Comparison of ENCODE assay signal across 8 cellular contexts in the genomic region with DNA sequence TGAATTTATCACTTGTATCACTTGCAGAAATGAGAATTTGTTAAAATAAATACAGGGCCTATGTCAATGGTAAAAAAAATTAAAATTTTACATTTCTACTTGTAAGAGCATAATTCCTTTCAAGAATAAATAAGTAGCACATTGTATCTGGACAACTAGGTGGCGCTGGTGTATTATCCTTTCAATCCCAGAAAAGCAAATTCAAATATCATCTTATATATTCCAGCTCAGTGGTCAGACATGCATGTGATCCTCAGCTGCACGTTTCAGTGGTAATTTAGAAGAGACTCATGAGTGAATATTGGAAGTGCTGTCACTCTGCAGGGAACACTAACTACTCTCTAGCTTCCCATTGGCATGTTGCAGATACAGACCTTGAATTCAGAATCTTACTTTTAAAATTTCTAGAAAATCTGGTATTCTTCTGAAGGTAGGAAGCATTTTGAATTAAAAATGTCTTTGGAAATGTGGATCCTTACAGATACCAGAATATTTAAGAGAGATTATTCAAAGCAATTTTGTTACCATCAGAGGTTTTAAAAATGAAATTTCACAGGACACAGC.
DNase-seq lines count a peak whose midpoint lies in the region; ATAC-seq and TF ChIP-seq lines count a peak whose summit lies in the region.

No MANE protein-coding gene starts in this region.

- no peak for ATAC-seq in GM21576 (IDR thresholded peaks at IDR 0.05; ENCODE audit: unreplicated experiment)
- no peak for ATAC-seq in GM18867 (IDR thresholded peaks at IDR 0.05; ENCODE audit: unreplicated experiment)
- ATAC-seq in GM18517 (IDR thresholded peaks at IDR 0.05; ENCODE audit: unreplicated experiment) = no peak

- DNase-seq in GF-D8 (lab: John Stamatoyannopoulos, UW) (peak; percentile 5), NCI-H1092 (lab: John Stamatoyannopoulos, UW) (peak; percentile 35), SIG-M5 treated with dmso at 0.1 percent for 504 hours (lab: John Stamatoyannopoulos, UW; ENCODE audit: unreplicated experiment) (peak; percentile 26), fibroblast of the aortic adventitia (ENCODE audit: low read depth) (peak; percentile 91), skeletal muscle cell (ENCODE audit: low read depth) (peak; percentile 60)

- peak; percentile 79 for TF ChIP-seq CTCF in fibroblast of the aortic adventitia (IDR thresholded peaks at IDR 0.05; ENCODE audit: insufficient read depth, low read length)

- H3K4me3 ChIP-seq in fibroblast of the aortic adventitia (ENCODE audit: low read depth, low read length) = no peak overlapping the region
- H3K4me3 ChIP-seq in skeletal muscle cell (ENCODE audit: low read depth, low read length) = no peak overlapping the region

Comparison
In these comparisons a context has a peak if more than half of its experiments do, and no peak if none do; other contexts are left out.
1. DNase-seq: peak in every context shown above with its lines; median percentile 91 in fibroblast of the aortic adventitia; 60 in skeletal muscle cell; 35 in NCI-H1092; 26 in SIG-M5 treated with dmso at 0.1 percent for 504 hours; 5 in GF-D8.